Comparison of ENCODE assay signal across 13 cellular contexts in genomic region chr10:75062191-75062849, GRCh38. TPM values are rescaled to one million over a fixed set of nuclear protein-coding genes. Genes with fewer than 3 reads are reported as not detected.
DNase-seq lines count a peak whose midpoint lies in the region; ATAC-seq and TF ChIP-seq lines count a peak whose summit lies in the region.
"Had no signal": no experiment of that assay in that cellular context is flagged by ENCODE, and none has a peak within 500 bp of the region (broad histone marks: within the 10 kb centered on the region; RNA-seq: fewer than 3 reads in every experiment).

No MANE protein-coding gene starts in this region.

- peaks cover 12% of the 10 kb centered on the region for H3K27me3 Mint-ChIP-seq in brain
- H3K27me3 Mint-ChIP-seq in nephron (ENCODE audit: low read depth) = peaks cover 4% of the 10 kb centered on the region
- H3K27me3 Mint-ChIP-seq in CD4-positive, alpha-beta T cell = no peaks in the 10 kb centered on the region
- H3K27me3 Mint-ChIP-seq: memory B cell had no signal

- H3K36me3 Mint-ChIP-seq in brain (no peaks in the 10 kb centered on the region), nephron (ENCODE audit: low read depth) (no peaks in the 10 kb centered on the region)
- no peaks in the 10 kb centered on the region for H3K36me3 Mint-ChIP-seq in CD4-positive, alpha-beta T cell (ENCODE audit: low read depth)
- H3K36me3 Mint-ChIP-seq: memory B cell had no signal

- no peak for ATAC-seq in CD4-positive, alpha-beta T cell (ENCODE audit: poor library complexity)
- no peak for ATAC-seq in HG02885 (IDR thresholded peaks at IDR 0.05; ENCODE audit: poor library complexity, unreplicated experiment)
- ATAC-seq: right lobe of liver had no signal

- H3K4me1 ChIP-seq in BLaER1 = peaks cover 38% of the 10 kb centered on the region
- H3K4me1 ChIP-seq: right lobe of liver had no signal

- no peaks in the 10 kb centered on the region for H3K9me3 ChIP-seq in BLaER1
- H3K9me3 ChIP-seq in CD4-positive, alpha-beta T cell (ENCODE audit: control insufficient read depth, low read length) = no peaks in the 10 kb centered on the region
- H3K9me3 ChIP-seq: right lobe of liver had no signal

- H3K4me2 ChIP-seq in BLaER1 = peak overlapping the region; percentile 64

- H3K4me3 Mint-ChIP-seq in brain (peak overlapping the region in 1 of 5 experiments; percentile 2), nephron (peak overlapping the region in 1 of 3 experiments; percentile 13)
- no peak overlapping the region for H3K4me3 Mint-ChIP-seq in CD4-positive, alpha-beta T cell
- H3K4me3 Mint-ChIP-seq: memory B cell had no signal

- H3K9me3 Mint-ChIP-seq in brain = peaks cover 0 to 3% (median 0%) of the 10 kb centered on the region in 5 experiments
- no peaks in the 10 kb centered on the region for H3K9me3 Mint-ChIP-seq in nephron
- H3K9me3 Mint-ChIP-seq in CD4-positive, alpha-beta T cell = no peaks in the 10 kb centered on the region
- H3K9me3 Mint-ChIP-seq: memory B cell had no signal

- POLR2A ChIA-PET in CD4-positive, alpha-beta T cell (lab: Charles Lee) = no interaction called here

- intact Hi-C loops in CD4-positive, alpha-beta T cell (cut with DNase I, micrococcal nuclease) = no loop called here

- no peaks in the 10 kb centered on the region for H3K36me3 ChIP-seq in BLaER1
- H3K36me3 ChIP-seq: right lobe of liver had no signal

- H4K20me1 ChIP-seq in BLaER1 = no peaks in the 10 kb centered on the region

- no peak overlapping the region for H3K9ac ChIP-seq in BLaER1

- peak overlapping the region; percentile 5; the same call in 1 of the 2 replicates for H3K27ac ChIP-seq in BLaER1
- H3K27ac ChIP-seq in CD4-positive, alpha-beta T cell (ENCODE audit: low read depth, low read length) = no peak overlapping the region
- H3K27ac ChIP-seq: right lobe of liver had no signal

- no peaks in the 10 kb centered on the region for H3K27me3 ChIP-seq in BLaER1
- H3K27me3 ChIP-seq in CD4-positive, alpha-beta T cell (ENCODE audit: control insufficient read depth, insufficient read depth, low read length) = no peaks in the 10 kb centered on the region
- H3K27me3 ChIP-seq: right lobe of liver had no signal

- CTCF ChIA-PET in CD4-positive, alpha-beta T cell (lab: Charles Lee) = no interaction called here

- H3K27ac Mint-ChIP-seq in brain (peak overlapping the region; percentile 89 to 94 (median 91)), nephron (peak overlapping the region; percentile 50 to 95 (median 80))
- no peak overlapping the region for H3K27ac Mint-ChIP-seq in CD4-positive, alpha-beta T cell
- H3K27ac Mint-ChIP-seq: memory B cell had no signal

- peaks cover 24% of the 10 kb centered on the region for H3K4me1 Mint-ChIP-seq in brain
- H3K4me1 Mint-ChIP-seq in nephron = peaks cover 37% of the 10 kb centered on the region
- H3K4me1 Mint-ChIP-seq in CD4-positive, alpha-beta T cell (ENCODE audit: low read depth) = no peaks in the 10 kb centered on the region
- H3K4me1 Mint-ChIP-seq: memory B cell had no signal

- no peak for TF ChIP-seq CTCF in brain (conservative IDR thresholded peaks at IDR 0.05)
- no peak for TF ChIP-seq CTCF in nephron (IDR thresholded peaks at IDR 0.05; ENCODE audit: unreplicated experiment in 3 of 3)
- no peak for TF ChIP-seq CTCF in CD4-positive, alpha-beta T cell (IDR thresholded peaks at IDR 0.05)

- DNase-seq in MV-4-11 (lab: John Stamatoyannopoulos, UW) (peak; percentile 95), ecto neural progenitor cell (ENCODE audit: low spot score) (no peak)
- no peak for DNase-seq in CD4-positive, alpha-beta T cell
- DNase-seq in stimulated activated CD4-positive, alpha-beta T cell treated with anti-CD3 and anti-CD28 coated beads, Interleukin-4, amount 100 ng/mL, for 24 hours = no peak
- DNase-seq: anterior cingulate cortex, DMS153, right lobe of liver, T-helper 1 cell had no signal

- no peak overlapping the region for H3K4me3 ChIP-seq in BLaER1
- H3K4me3 ChIP-seq: right lobe of liver had no signal

RNA-seq across cellular contexts. Expression of gene SAMD8, which starts 49.1 kb away (rescaled TPM):
- 5.6 TPM for polyA plus RNA-seq in brain (ENCODE audit: insufficient read depth, low read depth, low replicate concordance)
- 10 to 100 TPM; 34.1 to 37.4 TPM for total RNA-seq in CD4-positive, alpha-beta T cell
